In the genomic region with DNA sequence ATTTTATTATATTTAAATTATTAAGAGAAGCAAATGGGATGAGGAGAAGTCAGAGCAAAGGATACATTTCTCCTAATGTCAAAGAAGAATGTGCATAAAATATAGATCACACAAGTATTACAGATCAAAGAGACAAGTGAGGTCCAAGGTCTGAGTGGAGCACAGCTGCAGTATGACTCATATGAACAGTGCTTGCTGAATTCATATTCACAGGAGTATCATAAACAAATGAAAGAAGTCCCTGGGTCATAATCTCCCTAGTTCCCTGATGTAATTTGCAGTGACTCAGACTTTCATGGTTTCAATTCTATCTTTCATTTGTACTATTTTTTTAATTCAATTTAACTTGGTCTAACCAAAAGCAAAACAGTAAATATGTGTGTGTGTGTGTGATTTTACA, we compare ENCODE assay signal across 11 cellular contexts.
DNase-seq lines count a peak whose midpoint lies in the region; ATAC-seq lines count a peak whose summit lies in the region.
"Had no signal": no experiment of that assay in that cellular context is flagged by ENCODE, and none has a peak within 500 bp of the region (broad histone marks: within the 10 kb centered on the region; RNA-seq: fewer than 3 reads in every experiment).

No MANE protein-coding gene starts in this region.

- DNase-seq in H4 (ENCODE audit: low spot score) (peak; percentile 90), SJCRH30 (peak; percentile 68 to 85), fibroblast of peridontal ligament (ENCODE audit: extremely low read depth) (peak; percentile 91), sciatic nerve (ENCODE audit: low spot score) (no peak), cerebellar cortex (ENCODE audit: low spot score) (no peak)
- no peak for DNase-seq in central memory CD4-positive, alpha-beta T cell
- DNase-seq: NCI-H526 treated with DMSO at 0.1 percent for 48 hours, psoas muscle had no signal

- H3K27ac ChIP-seq in SJCRH30 = peak overlapping the region; percentile 91
- H3K27ac ChIP-seq: KMS-11, psoas muscle had no signal

- H3K4me3 ChIP-seq in SJCRH30 = no peak overlapping the region
- H3K4me3 ChIP-seq: psoas muscle had no signal

- H3K9me3 ChIP-seq in SJCRH30 (replicated peaks) = no peaks in the 10 kb centered on the region
- H3K9me3 ChIP-seq: psoas muscle had no signal

- ATAC-seq in sciatic nerve (peak; percentile 49), GM21529 (IDR thresholded peaks at IDR 0.05; ENCODE audit: unreplicated experiment) (no peak), HG02938 (IDR thresholded peaks at IDR 0.05; ENCODE audit: unreplicated experiment) (no peak)
- ATAC-seq: psoas muscle had no signal

- H3K27me3 ChIP-seq in SJCRH30 = no peaks in the 10 kb centered on the region

- intact Hi-C loops in sciatic nerve (cut with DNase I) = no loop called here

- H3K4me1 ChIP-seq in SJCRH30 = peaks cover 20% of the 10 kb centered on the region
- H3K4me1 ChIP-seq: psoas muscle had no signal

- no peaks in the 10 kb centered on the region for H3K36me3 ChIP-seq in SJCRH30

Comparison
In these comparisons a context has a peak if more than half of its experiments do, and no peak if none do; other contexts are left out.
1. DNase-seq: peak in H4 (single experiment), SJCRH30 (2 of 2) and fibroblast of peridontal ligament (single experiment); none in sciatic nerve (single experiment), cerebellar cortex (single experiment) and central memory CD4-positive, alpha-beta T cell (single experiment).